In genomic region chr2:11496311-11496710, GRCh38 we compare ENCODE assay signal across 18 cellular contexts. TPM values are rescaled to one million over a fixed set of nuclear protein-coding genes. Genes with fewer than 3 reads are reported as not detected.
DNase-seq lines count a peak whose midpoint lies in the region; ATAC-seq and TF ChIP-seq lines count a peak whose summit lies in the region.
"Had no signal": no experiment of that assay in that cellular context is flagged by ENCODE, and none has a peak within 500 bp of the region (broad histone marks: within the 10 kb centered on the region; RNA-seq: fewer than 3 reads in every experiment).

No MANE protein-coding gene starts in this region.

- H4K8ac ChIP-seq in mesendoderm (ENCODE audit: low read depth, low read length) = no peak overlapping the region

- peak overlapping the region; percentile 29 for H3K4me2 ChIP-seq in mesendoderm (ENCODE audit: low read length)

- H3K27ac ChIP-seq in SJCRH30 = no peak overlapping the region
- H3K27ac ChIP-seq in mesendoderm (ENCODE audit: low read depth, low read length) = peak overlapping the region; percentile 79
- H3K27ac ChIP-seq in testis = peak overlapping the region; percentile 79 to 85
- H3K27ac ChIP-seq in aorta (ENCODE audit: low read depth in 1 of 2, low read length in 2 of 2) = no peak overlapping the region

- H3K9me3 Mint-ChIP-seq in immature natural killer cell = no peaks in the 10 kb centered on the region
- H3K9me3 Mint-ChIP-seq: activated CD4-positive, alpha-beta memory T cell treated with anti-CD3 and anti-CD28 coated beads for 36 hours had no signal

- H4K5ac ChIP-seq in mesendoderm (ENCODE audit: low read length) = no peak overlapping the region

- no peak overlapping the region for H2AK5ac ChIP-seq in mesendoderm (ENCODE audit: low read length)

- no peak overlapping the region for H3K18ac ChIP-seq in mesendoderm (ENCODE audit: low read length)

- no CpG with 5 or more reads among the region's 9 CpGs for WGBS in mesendoderm (ENCODE audit: extremely low coverage, insufficient coverage, low lambda C conversion rate)
- 22 to 56% methylated on average over 9 of the region's 9 CpGs for WGBS in testis, 2 donors
- WGBS in aorta, 2 donors = 74 to 79% methylated on average over 9 of the region's 9 CpGs

- no peak overlapping the region for H2BK120ac ChIP-seq in mesendoderm (ENCODE audit: low read depth, low read length)

- no peaks in the 10 kb centered on the region for H3K4me1 Mint-ChIP-seq in immature natural killer cell

- H3K4me3 ChIP-seq in SJCRH30 (peak overlapping the region; percentile 21), mesendoderm (ENCODE audit: low read length) (no peak overlapping the region), testis (peak overlapping the region; percentile 24 to 27), aorta (ENCODE audit: low read length in 2 of 2) (no peak overlapping the region)

- no peak for TF ChIP-seq CTCF in testis (IDR thresholded peaks at IDR 0.05)

- no peak overlapping the region for H3K4me3 Mint-ChIP-seq in immature natural killer cell
- H3K4me3 Mint-ChIP-seq: activated CD4-positive, alpha-beta memory T cell treated with anti-CD3 and anti-CD28 coated beads for 36 hours; B cell had no signal

- H3K79me1 ChIP-seq in mesendoderm (ENCODE audit: low read length) = peaks cover 18% of the 10 kb centered on the region

- no peaks in the 10 kb centered on the region for H3K9me3 ChIP-seq in SJCRH30 (replicated peaks)
- no peaks in the 10 kb centered on the region for H3K9me3 ChIP-seq in testis
- no peaks in the 10 kb centered on the region for H3K9me3 ChIP-seq in aorta (ENCODE audit: control insufficient read depth, low read length)
- H3K9me3 ChIP-seq: Caco-2 had no signal

- H2BK15ac ChIP-seq in mesendoderm (replicated peaks; ENCODE audit: low read depth) = no peak overlapping the region

- no peak for ATAC-seq in aorta (ENCODE audit: low FRiP score)
- ATAC-seq in esophagus mucosa = no peak
- no peak for ATAC-seq in HG03039 (IDR thresholded peaks at IDR 0.05; ENCODE audit: unreplicated experiment)
- ATAC-seq: left colon; stimulated activated naive CD8-positive, alpha-beta T cell treated with anti-CD3 and anti-CD28 coated beads, Interleukin-15, Interleukin-2, amounts not matched to agents 100 U/mL and 50 U/mL, for 24 hours had no signal

- H3K27me3 ChIP-seq in SJCRH30 (no peaks in the 10 kb centered on the region; the same call in 1 of the 2 replicates), mesendoderm (ENCODE audit: insufficient read depth, low read length, poor library complexity) (no peaks in the 10 kb centered on the region), testis (no peaks in the 10 kb centered on the region), aorta (ENCODE audit: control insufficient read depth in 1 of 2, insufficient read depth in 2 of 2, low read length in 1 of 2) (no peaks in the 10 kb centered on the region)

- peaks cover 5% of the 10 kb centered on the region for H3K79me2 ChIP-seq in mesendoderm (ENCODE audit: control insufficient read depth, insufficient read depth, low read length)

- intact Hi-C loops in testis (cut with DNase I; ENCODE audit: low total_unique reads) (no loop called here), aorta (cut with DNase I) (no loop called here)

- H3K23ac ChIP-seq in mesendoderm (ENCODE audit: low read length) = no peak overlapping the region

- H3K4ac ChIP-seq in mesendoderm (ENCODE audit: low read depth, low read length) = no peak overlapping the region

- DNase-seq in SJCRH30 (no peak), globus pallidus (ENCODE audit: low spot score) (peak; percentile 32), mesendoderm (no peak), testis (peak; percentile 62), immature natural killer cell (no peak), aorta (no peak)
- DNase-seq: activated CD4-positive, alpha-beta memory T cell treated with anti-CD3 and anti-CD28 coated beads for 36 hours; amniotic stem cell; Caco-2; EL; left colon; NCI-H1092 treated with DMSO at 0.1 percent for 48 hours; stimulated activated CD4-positive, alpha-beta T cell treated with anti-CD3 and anti-CD28 coated beads, Interleukin-2, amount 100 ng/mL, for 24 hours; stimulated activated naive CD8-positive, alpha-beta T cell treated with anti-CD3 and anti-CD28 coated beads, Interleukin-15, Interleukin-2, amounts not matched to agents 100 U/mL and 50 U/mL, for 24 hours; T-helper 2 cell had no signal

- peaks cover 32% of the 10 kb centered on the region for H3K4me1 ChIP-seq in SJCRH30
- peaks cover 18% of the 10 kb centered on the region for H3K4me1 ChIP-seq in mesendoderm (ENCODE audit: control insufficient read depth, low read depth, low read length)
- peaks cover 52% of the 10 kb centered on the region for H3K4me1 ChIP-seq in testis
- no peaks in the 10 kb centered on the region for H3K4me1 ChIP-seq in aorta (ENCODE audit: control insufficient read depth in 1 of 2, insufficient read depth in 2 of 2, low read length in 2 of 2)

- H3K36me3 Mint-ChIP-seq in immature natural killer cell = peaks cover 0 to 4% (median 0%) of the 10 kb centered on the region in 3 donors
- H3K36me3 Mint-ChIP-seq: activated CD4-positive, alpha-beta memory T cell treated with anti-CD3 and anti-CD28 coated beads for 36 hours had no signal

- H3K36me3 ChIP-seq in SJCRH30 (no peaks in the 10 kb centered on the region), mesendoderm (ENCODE audit: control insufficient read depth, insufficient read depth, low read length) (no peaks in the 10 kb centered on the region), testis (ENCODE audit: low read depth, missing control alignments) (no peaks in the 10 kb centered on the region), aorta (ENCODE audit: control insufficient read depth in 1 of 2, insufficient read depth in 2 of 2, low read length in 1 of 2) (no peaks in the 10 kb centered on the region)

- H2BK5ac ChIP-seq in mesendoderm (ENCODE audit: low read length) = no peak overlapping the region

- TF ChIP-seq POLR2A in testis (IDR thresholded peaks at IDR 0.05) = no peak

- H3K27me3 Mint-ChIP-seq in immature natural killer cell (ENCODE audit: low read depth in 3 of 3) = peaks cover 0 to 4% (median 3%) of the 10 kb centered on the region in 3 donors

- peak overlapping the region; percentile 83 for H3K56ac ChIP-seq in mesendoderm (ENCODE audit: low read length)

- H3K9ac ChIP-seq in mesendoderm (ENCODE audit: low read length) = peak overlapping the region; percentile 44

- H3K27ac Mint-ChIP-seq in immature natural killer cell = no peak overlapping the region
- H3K27ac Mint-ChIP-seq: activated CD4-positive, alpha-beta memory T cell treated with anti-CD3 and anti-CD28 coated beads for 36 hours; B cell had no signal

RNA-seq across cellular contexts. Expression of gene E2F6, which starts 30.4 kb away (rescaled TPM):
- total RNA-seq in SJCRH30 (2014; rRNA removed; shearing (Covaris generic)) = 32.2 and 40.9 TPM in 2 replicates
- polyA plus RNA-seq in mesendoderm (2013, experiment 1 of 2) = 11.2 TPM
- polyA plus RNA-seq in mesendoderm (2013, experiment 2 of 2) = 11.6 TPM
- 10 to 100 TPM; 15.7 to 24.3 TPM for total RNA-seq in testis
- 20.2 TPM for polyA plus RNA-seq in testis (ENCODE audit: insufficient read depth, low read depth, low replicate concordance)
- polyA plus RNA-seq in immature natural killer cell = 1 to 10 TPM; 2.8 to 7.6 (median 6.6) TPM
- total RNA-seq in aorta = 10 to 100 TPM; 10.1 to 13.4 TPM
- 1 to 10 TPM; 8.6 TPM for polyA plus RNA-seq in aorta
- 5.0 TPM for total RNA-seq in esophagus mucosa

RNA-seq across cellular contexts. Expression of gene GREB1, which starts 37.5 kb away (rescaled TPM):
- 0.12 and 0.38 TPM in 2 replicates for total RNA-seq in SJCRH30 (2014; rRNA removed; shearing (Covaris generic))
- 9.8 TPM for polyA plus RNA-seq in mesendoderm (2013, experiment 1 of 2)
- 10.4 TPM for polyA plus RNA-seq in mesendoderm (2013, experiment 2 of 2)
- total RNA-seq in testis (100 to 1,000 TPM in 1 of 2 donors, 10 to 100 TPM in 1; 91.0 to 136 TPM), aorta (1 to 10 TPM; 7.2 to 8.6 TPM), esophagus mucosa (0.60 TPM)
- polyA plus RNA-seq in testis (ENCODE audit: insufficient read depth, low read depth, low replicate concordance) (29.8 TPM), immature natural killer cell (under 1 TPM in 1 of 3 donors, not detected in 2; 0.41 TPM), aorta (under 1 TPM in 1 of 2 donors, not detected in 1; 0.13 TPM)

Comparison
In these comparisons a context has a peak if more than half of its experiments do, and no peak if none do; other contexts are left out.
1. DNase-seq: peak in globus pallidus (single experiment) and testis (single experiment); none in SJCRH30 (0 of 2), mesendoderm (single experiment), immature natural killer cell (0 of 3) and aorta (0 of 2).
2. H3K27ac ChIP-seq: peak in mesendoderm (single experiment) and testis (2 of 2); none in SJCRH30 (single experiment) and aorta (0 of 2).
3. H3K4me3 ChIP-seq: peak in SJCRH30 (single experiment) and testis (2 of 2); none in mesendoderm (single experiment) and aorta (0 of 2).
4. RNA of gene GREB1, which starts 37.5 kb away (total RNA-seq): 91.0 to 136 TPM in testis; 7.2 to 8.6 TPM in aorta, 0.60 TPM in esophagus mucosa (single experiment) and 0.12 to 0.38 TPM in SJCRH30; every median in the first group is over 4 times any median in the second.